ENCODE assay signal across 9 cellular contexts in genomic region chr4:94548571-94548970, GRCh38.
DNase-seq lines count a peak whose midpoint lies in the region; ATAC-seq and TF ChIP-seq lines count a peak whose summit lies in the region.
"Had no signal": no experiment of that assay in that cellular context is flagged by ENCODE, and none has a peak within 500 bp of the region (broad histone marks: within the 10 kb centered on the region; RNA-seq: fewer than 3 reads in every experiment).

No MANE protein-coding gene starts in this region.

- WGBS in lung, 2 donors: 8 to 17% methylated on average over 1 of the region's 1 CpG

- H3K27me3 ChIP-seq in lung (ENCODE audit: control insufficient read depth, insufficient read depth): no peaks in the 10 kb centered on the region
- H3K27me3 ChIP-seq: BLaER1 had no signal

- ATAC-seq in lung (ENCODE audit: insufficient read depth, low FRiP score) (peak; percentile 75), HG02938 (IDR thresholded peaks at IDR 0.05; ENCODE audit: unreplicated experiment) (no peak)

- peaks cover 0 to 5% of the 10 kb centered on the region in 2 donors for H3K36me3 ChIP-seq in lung (ENCODE audit: control insufficient read depth in 2 of 2, insufficient read depth in 2 of 2, low read length in 2 of 2)
- H3K36me3 ChIP-seq: BLaER1 had no signal

- TF ChIP-seq CTCF in NB4 (IDR thresholded peaks at IDR 0.05; ENCODE audit: low read depth, low read length): no peak
- TF ChIP-seq CTCF in cardiac fibroblast (IDR thresholded peaks at IDR 0.05; ENCODE audit: low read depth, low read length): no peak
- no peak for TF ChIP-seq CTCF in lung (IDR thresholded peaks at IDR 0.05; ENCODE audit: control extremely low read depth, extremely low read depth)

- peak; percentile 62 for DNase-seq in AG08395 (ENCODE audit: low spot score)
- peak; percentile 14 for DNase-seq in NB4 (ENCODE audit: low read depth)
- DNase-seq in cardiac fibroblast (ENCODE audit: low read depth in 2 of 2): peak; percentile 92 to 94
- DNase-seq in lung (ENCODE audit: low spot score): no peak
- no peak for DNase-seq in NCI-H1417 treated with DMSO at 0.1 percent for 48 hours (lab: John Stamatoyannopoulos, UW)
- no peak for DNase-seq in DMS53 (lab: John Stamatoyannopoulos, UW)
- no peak for DNase-seq in NCI-H1105 treated with DMSO at 0.1 percent for 48 hours (lab: John Stamatoyannopoulos, UW)

- TF ChIP-seq POLR2A in NB4 (IDR thresholded peaks at IDR 0.05; ENCODE audit: extremely low read depth, insufficient read length): no peak

- H3K9me3 ChIP-seq in lung (ENCODE audit: control insufficient read depth in 2 of 2, insufficient read depth in 1 of 2, low read length in 1 of 2): no peaks in the 10 kb centered on the region
- H3K9me3 ChIP-seq: BLaER1 had no signal

- H3K4me3 ChIP-seq in NB4 (ENCODE audit: low read depth, low read length) (no peak overlapping the region), cardiac fibroblast (replicated peaks in 1 of 2; ENCODE audit: low read depth in 2 of 2, low read length in 2 of 2) (no peak overlapping the region), lung (no peak overlapping the region)
- H3K4me3 ChIP-seq: BLaER1 had no signal

- H3K4me1 ChIP-seq in lung (ENCODE audit: control insufficient read depth in 2 of 2, insufficient read depth in 2 of 2, low read length in 2 of 2): peaks cover 1 to 16% of the 10 kb centered on the region in 2 donors
- H3K4me1 ChIP-seq: BLaER1 had no signal

- H3K27ac ChIP-seq in lung (ENCODE audit: low read depth in 1 of 2, low read length in 1 of 2): peak overlapping the region in 1 of 2 donors; percentile 91
- H3K27ac ChIP-seq: BLaER1 had no signal

Comparison
In these comparisons a context has a peak if more than half of its experiments do, and no peak if none do; other contexts are left out.
1. DNase-seq: peak in AG08395 (single experiment), NB4 (single experiment) and cardiac fibroblast (2 of 2); none in lung (single experiment), NCI-H1417 treated with DMSO at 0.1 percent for 48 hours (single experiment), DMS53 (single experiment) and NCI-H1105 treated with DMSO at 0.1 percent for 48 hours (single experiment).